Comparison of ENCODE assay signal across 1 cellular context in the genomic region with DNA sequence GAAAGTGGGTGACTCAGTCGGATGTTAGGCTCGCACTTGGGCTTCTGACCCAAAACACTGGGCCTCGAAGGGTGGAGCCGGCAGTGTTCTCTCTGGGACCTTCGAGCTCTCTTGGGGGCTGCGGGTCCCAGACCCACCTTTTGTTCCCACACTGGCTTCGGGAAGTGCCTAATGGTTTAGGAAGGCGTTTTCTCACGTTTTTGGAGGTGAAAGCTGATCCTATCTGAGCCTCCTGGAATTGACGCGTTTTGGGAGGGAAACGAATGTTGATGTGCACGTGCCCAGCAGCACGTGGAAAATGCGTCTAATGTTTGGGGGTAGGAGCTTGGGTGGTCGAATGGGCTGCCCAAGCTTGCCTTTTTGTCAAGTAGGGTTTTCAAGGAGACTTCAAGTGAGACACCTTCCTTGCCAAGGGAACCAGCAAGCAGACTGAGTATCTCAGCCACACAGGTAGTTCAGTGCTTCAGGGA.
TF ChIP-seq lines count a peak whose summit lies in the region.

No MANE protein-coding gene starts in this region.

TF ChIP-seq in K562, 482 proteins besides CTCF, POLR2A, EP300 and RAD21 (continued from another document):
- TF ChIP-seq, protein P1, sequence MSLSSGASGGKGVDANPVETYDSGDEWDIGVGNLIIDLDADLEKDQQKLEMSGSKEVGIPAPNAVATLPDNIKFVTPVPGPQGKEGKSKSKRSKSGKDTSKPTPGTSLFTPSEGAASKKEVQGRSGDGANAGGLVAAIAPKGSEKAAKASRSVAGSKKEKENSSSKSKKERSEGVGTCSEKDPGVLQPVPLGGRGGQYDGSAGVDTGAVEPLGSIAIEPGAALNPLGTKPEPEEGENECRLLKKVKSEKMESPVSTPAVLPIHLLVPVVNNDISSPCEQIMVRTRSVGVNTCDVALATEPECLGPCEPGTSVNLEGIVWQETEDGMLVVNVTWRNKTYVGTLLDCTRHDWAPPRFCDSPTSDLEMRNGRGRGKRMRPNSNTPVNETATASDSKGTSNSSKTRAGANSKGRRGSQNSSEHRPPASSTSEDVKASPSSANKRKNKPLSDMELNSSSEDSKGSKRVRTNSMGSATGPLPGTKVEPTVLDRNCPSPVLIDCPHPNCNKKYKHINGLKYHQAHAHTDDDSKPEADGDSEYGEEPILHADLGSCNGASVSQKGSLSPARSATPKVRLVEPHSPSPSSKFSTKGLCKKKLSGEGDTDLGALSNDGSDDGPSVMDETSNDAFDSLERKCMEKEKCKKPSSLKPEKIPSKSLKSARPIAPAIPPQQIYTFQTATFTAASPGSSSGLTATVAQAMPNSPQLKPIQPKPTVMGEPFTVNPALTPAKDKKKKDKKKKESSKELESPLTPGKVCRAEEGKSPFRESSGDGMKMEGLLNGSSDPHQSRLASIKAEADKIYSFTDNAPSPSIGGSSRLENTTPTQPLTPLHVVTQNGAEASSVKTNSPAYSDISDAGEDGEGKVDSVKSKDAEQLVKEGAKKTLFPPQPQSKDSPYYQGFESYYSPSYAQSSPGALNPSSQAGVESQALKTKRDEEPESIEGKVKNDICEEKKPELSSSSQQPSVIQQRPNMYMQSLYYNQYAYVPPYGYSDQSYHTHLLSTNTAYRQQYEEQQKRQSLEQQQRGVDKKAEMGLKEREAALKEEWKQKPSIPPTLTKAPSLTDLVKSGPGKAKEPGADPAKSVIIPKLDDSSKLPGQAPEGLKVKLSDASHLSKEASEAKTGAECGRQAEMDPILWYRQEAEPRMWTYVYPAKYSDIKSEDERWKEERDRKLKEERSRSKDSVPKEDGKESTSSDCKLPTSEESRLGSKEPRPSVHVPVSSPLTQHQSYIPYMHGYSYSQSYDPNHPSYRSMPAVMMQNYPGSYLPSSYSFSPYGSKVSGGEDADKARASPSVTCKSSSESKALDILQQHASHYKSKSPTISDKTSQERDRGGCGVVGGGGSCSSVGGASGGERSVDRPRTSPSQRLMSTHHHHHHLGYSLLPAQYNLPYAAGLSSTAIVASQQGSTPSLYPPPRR (CRISPR knock-in tag; IDR thresholded peaks at IDR 0.05; ENCODE audit: borderline replicate concordance): no peak; the same call in 1 of the 2 replicates
- TF ChIP-seq RAD51 (IDR thresholded peaks at IDR 0.05; ENCODE audit: borderline replicate concordance, low read depth) (0 out of 2 replicates have a peak, but pooled peaks have one; percentile 8), FOXA1 (IDR thresholded peaks at IDR 0.05; ENCODE audit: borderline replicate concordance) (no peak), FIP1L1 (IDR thresholded peaks at IDR 0.05; ENCODE audit: low read depth, low read length, poor library complexity, severe bottlenecking) (no peak), YY1 (IDR thresholded peaks at IDR 0.05; ENCODE audit: borderline replicate concordance in 1 of 3, control insufficient read depth in 1 of 3, extremely low read depth in 1 of 3, insufficient read depth in 3 of 3, insufficient read length in 1 of 3, insufficient replicate concordance in 2 of 3, low read depth in 1 of 3, low read length in 2 of 3) (no peak), FOSL1 (tag; conservative IDR thresholded peaks at IDR 0.05) (peak; percentile 54), PCBP2 (IDR thresholded peaks at IDR 0.05; ENCODE audit: low read depth, low read length, poor library complexity, severe bottlenecking) (no peak), POLR2AphosphoS5 (IDR thresholded peaks at IDR 0.05; ENCODE audit: control insufficient read depth, insufficient read depth, low read depth, low read length) (no peak), KDM5B (IDR thresholded peaks at IDR 0.05; ENCODE audit: insufficient replicate concordance, low read depth, low read length) (no peak), MLLT1 (IDR thresholded peaks at IDR 0.05) (no peak), ELF1 (tag; IDR thresholded peaks at IDR 0.05) (no peak), SIRT6 (IDR thresholded peaks at IDR 0.05; ENCODE audit: low read depth, low read length) (no peak), TCF15 (CRISPR knock-in tag; IDR thresholded peaks at IDR 0.05) (no peak), ZBTB34 (CRISPR knock-in tag; IDR thresholded peaks at IDR 0.05) (no peak), MAFG (tag; conservative IDR thresholded peaks at IDR 0.05) (no peak), CXXC5 (CRISPR knock-in tag; IDR thresholded peaks at IDR 0.05) (no peak), MEF2A (IDR thresholded peaks at IDR 0.05; ENCODE audit: control insufficient read depth, low read depth, low read length) (no peak), C11orf30 (IDR thresholded peaks at IDR 0.05; ENCODE audit: low read depth) (no peak)
- TF ChIP-seq, protein P2, sequence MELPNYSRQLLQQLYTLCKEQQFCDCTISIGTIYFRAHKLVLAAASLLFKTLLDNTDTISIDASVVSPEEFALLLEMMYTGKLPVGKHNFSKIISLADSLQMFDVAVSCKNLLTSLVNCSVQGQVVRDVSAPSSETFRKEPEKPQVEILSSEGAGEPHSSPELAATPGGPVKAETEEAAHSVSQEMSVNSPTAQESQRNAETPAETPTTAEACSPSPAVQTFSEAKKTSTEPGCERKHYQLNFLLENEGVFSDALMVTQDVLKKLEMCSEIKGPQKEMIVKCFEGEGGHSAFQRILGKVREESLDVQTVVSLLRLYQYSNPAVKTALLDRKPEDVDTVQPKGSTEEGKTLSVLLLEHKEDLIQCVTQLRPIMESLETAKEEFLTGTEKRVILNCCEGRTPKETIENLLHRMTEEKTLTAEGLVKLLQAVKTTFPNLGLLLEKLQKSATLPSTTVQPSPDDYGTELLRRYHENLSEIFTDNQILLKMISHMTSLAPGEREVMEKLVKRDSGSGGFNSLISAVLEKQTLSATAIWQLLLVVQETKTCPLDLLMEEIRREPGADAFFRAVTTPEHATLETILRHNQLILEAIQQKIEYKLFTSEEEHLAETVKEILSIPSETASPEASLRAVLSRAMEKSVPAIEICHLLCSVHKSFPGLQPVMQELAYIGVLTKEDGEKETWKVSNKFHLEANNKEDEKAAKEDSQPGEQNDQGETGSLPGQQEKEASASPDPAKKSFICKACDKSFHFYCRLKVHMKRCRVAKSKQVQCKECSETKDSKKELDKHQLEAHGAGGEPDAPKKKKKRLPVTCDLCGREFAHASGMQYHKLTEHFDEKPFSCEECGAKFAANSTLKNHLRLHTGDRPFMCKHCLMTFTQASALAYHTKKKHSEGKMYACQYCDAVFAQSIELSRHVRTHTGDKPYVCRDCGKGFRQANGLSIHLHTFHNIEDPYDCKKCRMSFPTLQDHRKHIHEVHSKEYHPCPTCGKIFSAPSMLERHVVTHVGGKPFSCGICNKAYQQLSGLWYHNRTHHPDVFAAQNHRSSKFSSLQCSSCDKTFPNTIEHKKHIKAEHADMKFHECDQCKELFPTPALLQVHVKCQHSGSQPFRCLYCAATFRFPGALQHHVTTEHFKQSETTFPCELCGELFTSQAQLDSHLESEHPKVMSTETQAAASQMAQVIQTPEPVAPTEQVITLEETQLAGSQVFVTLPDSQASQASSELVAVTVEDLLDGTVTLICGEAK (IDR thresholded peaks at IDR 0.05): peak; percentile 10; the same call in 1 of the 2 replicates
- TF ChIP-seq, protein P2 (CRISPR knock-in tag; IDR thresholded peaks at IDR 0.05): no peak
- TF ChIP-seq, protein P3, sequence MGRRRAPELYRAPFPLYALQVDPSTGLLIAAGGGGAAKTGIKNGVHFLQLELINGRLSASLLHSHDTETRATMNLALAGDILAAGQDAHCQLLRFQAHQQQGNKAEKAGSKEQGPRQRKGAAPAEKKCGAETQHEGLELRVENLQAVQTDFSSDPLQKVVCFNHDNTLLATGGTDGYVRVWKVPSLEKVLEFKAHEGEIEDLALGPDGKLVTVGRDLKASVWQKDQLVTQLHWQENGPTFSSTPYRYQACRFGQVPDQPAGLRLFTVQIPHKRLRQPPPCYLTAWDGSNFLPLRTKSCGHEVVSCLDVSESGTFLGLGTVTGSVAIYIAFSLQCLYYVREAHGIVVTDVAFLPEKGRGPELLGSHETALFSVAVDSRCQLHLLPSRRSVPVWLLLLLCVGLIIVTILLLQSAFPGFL (CRISPR knock-in tag; IDR thresholded peaks at IDR 0.05): no peak
TF ChIP-seq in K562: peak in this region for 40.
